2 cellular contexts compared by ENCODE assay signal in genomic region chr19:42065511-42065910, GRCh38.
TF ChIP-seq lines count a peak whose summit lies in the region.

No MANE protein-coding gene starts in this region.

TF ChIP-seq in neural cell, 6 proteins besides CTCF, POLR2A, EP300 and RAD21:
- TF ChIP-seq TAF1 (IDR thresholded peaks at IDR 0.05; ENCODE audit: low read depth) (no peak), SMC3 (conservative IDR thresholded peaks at IDR 0.05; ENCODE audit: poor library complexity) (no peak), MXI1 (conservative IDR thresholded peaks at IDR 0.05; ENCODE audit: poor library complexity, severe bottlenecking) (no peak), EZH2 (IDR thresholded peaks at IDR 0.05; ENCODE audit: borderline replicate concordance, insufficient read depth, low read length, poor library complexity, severe bottlenecking) (no peak), POLR2AphosphoS5 (IDR thresholded peaks at IDR 0.05) (no peak)
- TF ChIP-seq, protein P1, sequence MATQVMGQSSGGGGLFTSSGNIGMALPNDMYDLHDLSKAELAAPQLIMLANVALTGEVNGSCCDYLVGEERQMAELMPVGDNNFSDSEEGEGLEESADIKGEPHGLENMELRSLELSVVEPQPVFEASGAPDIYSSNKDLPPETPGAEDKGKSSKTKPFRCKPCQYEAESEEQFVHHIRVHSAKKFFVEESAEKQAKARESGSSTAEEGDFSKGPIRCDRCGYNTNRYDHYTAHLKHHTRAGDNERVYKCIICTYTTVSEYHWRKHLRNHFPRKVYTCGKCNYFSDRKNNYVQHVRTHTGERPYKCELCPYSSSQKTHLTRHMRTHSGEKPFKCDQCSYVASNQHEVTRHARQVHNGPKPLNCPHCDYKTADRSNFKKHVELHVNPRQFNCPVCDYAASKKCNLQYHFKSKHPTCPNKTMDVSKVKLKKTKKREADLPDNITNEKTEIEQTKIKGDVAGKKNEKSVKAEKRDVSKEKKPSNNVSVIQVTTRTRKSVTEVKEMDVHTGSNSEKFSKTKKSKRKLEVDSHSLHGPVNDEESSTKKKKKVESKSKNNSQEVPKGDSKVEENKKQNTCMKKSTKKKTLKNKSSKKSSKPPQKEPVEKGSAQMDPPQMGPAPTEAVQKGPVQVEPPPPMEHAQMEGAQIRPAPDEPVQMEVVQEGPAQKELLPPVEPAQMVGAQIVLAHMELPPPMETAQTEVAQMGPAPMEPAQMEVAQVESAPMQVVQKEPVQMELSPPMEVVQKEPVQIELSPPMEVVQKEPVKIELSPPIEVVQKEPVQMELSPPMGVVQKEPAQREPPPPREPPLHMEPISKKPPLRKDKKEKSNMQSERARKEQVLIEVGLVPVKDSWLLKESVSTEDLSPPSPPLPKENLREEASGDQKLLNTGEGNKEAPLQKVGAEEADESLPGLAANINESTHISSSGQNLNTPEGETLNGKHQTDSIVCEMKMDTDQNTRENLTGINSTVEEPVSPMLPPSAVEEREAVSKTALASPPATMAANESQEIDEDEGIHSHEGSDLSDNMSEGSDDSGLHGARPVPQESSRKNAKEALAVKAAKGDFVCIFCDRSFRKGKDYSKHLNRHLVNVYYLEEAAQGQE (IDR thresholded peaks at IDR 0.05; ENCODE audit: borderline replicate concordance): no peak
TF ChIP-seq in neural cell: peak in this region for 0.

TF ChIP-seq in HepG2, 621 proteins besides CTCF, POLR2A, EP300 and RAD21:
- TF ChIP-seq PHF20 (CRISPR knock-in tag; IDR thresholded peaks at IDR 0.05) (no peak), MED1 (CRISPR knock-in tag; IDR thresholded peaks at IDR 0.05) (no peak), E2F1 (CRISPR knock-in tag; IDR thresholded peaks at IDR 0.05) (no peak), ZNF430 (CRISPR knock-in tag; IDR thresholded peaks at IDR 0.05) (no peak), ZHX2 (IDR thresholded peaks at IDR 0.05; ENCODE audit: low read depth) (no peak), ZHX2 (CRISPR knock-in tag; IDR thresholded peaks at IDR 0.05; ENCODE audit: borderline replicate concordance) (no peak), ZNF124 (CRISPR knock-in tag; IDR thresholded peaks at IDR 0.05) (no peak), SMARCE1 (IDR thresholded peaks at IDR 0.05; ENCODE audit: borderline replicate concordance) (no peak), GPN1 (CRISPR knock-in tag; IDR thresholded peaks at IDR 0.05; ENCODE audit: borderline replicate concordance) (no peak), SIN3A (IDR thresholded peaks at IDR 0.05; ENCODE audit: borderline replicate concordance, low read depth, low read length) (no peak), ZC3H4 (CRISPR knock-in tag; IDR thresholded peaks at IDR 0.05; ENCODE audit: borderline replicate concordance) (no peak), TRIM22 (IDR thresholded peaks at IDR 0.05) (no peak)
- TF ChIP-seq, protein P2, sequence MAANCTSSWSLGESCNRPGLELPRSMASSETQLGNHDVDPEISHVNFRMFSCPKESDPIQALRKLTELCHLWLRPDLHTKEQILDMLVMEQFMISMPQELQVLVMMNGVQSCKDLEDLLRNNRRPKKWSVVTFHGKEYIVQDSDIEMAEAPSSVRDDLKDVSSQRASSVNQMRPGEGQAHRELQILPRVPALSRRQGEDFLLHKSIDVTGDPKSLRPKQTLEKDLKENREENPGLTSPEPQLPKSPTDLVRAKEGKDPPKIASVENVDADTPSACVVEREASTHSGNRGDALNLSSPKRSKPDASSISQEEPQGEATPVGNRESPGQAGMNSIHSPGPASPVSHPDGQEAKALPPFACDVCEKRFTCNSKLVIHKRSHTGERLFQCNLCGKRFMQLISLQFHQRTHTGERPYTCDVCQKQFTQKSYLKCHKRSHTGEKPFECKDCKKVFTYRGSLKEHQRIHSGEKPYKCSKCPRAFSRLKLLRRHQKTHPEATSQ (CRISPR knock-in tag; IDR thresholded peaks at IDR 0.05; ENCODE audit: borderline replicate concordance): no peak
- TF ChIP-seq, protein P3, sequence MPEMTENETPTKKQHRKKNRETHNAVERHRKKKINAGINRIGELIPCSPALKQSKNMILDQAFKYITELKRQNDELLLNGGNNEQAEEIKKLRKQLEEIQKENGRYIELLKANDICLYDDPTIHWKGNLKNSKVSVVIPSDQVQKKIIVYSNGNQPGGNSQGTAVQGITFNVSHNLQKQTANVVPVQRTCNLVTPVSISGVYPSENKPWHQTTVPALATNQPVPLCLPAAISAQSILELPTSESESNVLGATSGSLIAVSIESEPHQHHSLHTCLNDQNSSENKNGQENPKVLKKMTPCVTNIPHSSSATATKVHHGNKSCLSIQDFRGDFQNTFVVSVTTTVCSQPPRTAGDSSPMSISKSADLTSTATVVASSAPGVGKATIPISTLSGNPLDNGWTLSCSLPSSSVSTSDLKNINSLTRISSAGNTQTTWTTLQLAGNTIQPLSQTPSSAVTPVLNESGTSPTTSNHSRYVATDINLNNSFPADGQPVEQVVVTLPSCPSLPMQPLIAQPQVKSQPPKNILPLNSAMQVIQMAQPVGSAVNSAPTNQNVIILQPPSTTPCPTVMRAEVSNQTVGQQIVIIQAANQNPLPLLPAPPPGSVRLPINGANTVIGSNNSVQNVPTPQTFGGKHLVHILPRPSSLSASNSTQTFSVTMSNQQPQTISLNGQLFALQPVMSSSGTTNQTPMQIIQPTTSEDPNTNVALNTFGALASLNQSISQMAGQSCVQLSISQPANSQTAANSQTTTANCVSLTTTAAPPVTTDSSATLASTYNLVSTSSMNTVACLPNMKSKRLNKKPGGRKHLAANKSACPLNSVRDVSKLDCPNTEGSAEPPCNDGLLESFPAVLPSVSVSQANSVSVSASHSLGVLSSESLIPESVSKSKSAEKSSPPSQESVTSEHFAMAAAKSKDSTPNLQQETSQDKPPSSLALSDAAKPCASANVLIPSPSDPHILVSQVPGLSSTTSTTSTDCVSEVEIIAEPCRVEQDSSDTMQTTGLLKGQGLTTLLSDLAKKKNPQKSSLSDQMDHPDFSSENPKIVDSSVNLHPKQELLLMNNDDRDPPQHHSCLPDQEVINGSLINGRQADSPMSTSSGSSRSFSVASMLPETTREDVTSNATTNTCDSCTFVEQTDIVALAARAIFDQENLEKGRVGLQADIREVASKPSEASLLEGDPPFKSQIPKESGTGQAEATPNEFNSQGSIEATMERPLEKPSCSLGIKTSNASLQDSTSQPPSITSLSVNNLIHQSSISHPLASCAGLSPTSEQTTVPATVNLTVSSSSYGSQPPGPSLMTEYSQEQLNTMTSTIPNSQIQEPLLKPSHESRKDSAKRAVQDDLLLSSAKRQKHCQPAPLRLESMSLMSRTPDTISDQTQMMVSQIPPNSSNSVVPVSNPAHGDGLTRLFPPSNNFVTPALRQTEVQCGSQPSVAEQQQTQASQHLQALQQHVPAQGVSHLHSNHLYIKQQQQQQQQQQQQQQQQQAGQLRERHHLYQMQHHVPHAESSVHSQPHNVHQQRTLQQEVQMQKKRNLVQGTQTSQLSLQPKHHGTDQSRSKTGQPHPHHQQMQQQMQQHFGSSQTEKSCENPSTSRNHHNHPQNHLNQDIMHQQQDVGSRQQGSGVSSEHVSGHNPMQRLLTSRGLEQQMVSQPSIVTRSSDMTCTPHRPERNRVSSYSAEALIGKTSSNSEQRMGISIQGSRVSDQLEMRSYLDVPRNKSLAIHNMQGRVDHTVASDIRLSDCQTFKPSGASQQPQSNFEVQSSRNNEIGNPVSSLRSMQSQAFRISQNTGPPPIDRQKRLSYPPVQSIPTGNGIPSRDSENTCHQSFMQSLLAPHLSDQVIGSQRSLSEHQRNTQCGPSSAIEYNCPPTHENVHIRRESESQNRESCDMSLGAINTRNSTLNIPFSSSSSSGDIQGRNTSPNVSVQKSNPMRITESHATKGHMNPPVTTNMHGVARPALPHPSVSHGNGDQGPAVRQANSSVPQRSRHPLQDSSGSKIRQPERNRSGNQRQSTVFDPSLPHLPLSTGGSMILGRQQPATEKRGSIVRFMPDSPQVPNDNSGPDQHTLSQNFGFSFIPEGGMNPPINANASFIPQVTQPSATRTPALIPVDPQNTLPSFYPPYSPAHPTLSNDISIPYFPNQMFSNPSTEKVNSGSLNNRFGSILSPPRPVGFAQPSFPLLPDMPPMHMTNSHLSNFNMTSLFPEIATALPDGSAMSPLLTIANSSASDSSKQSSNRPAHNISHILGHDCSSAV (CRISPR knock-in tag; IDR thresholded peaks at IDR 0.05; ENCODE audit: borderline replicate concordance): no peak
- TF ChIP-seq, protein P4, sequence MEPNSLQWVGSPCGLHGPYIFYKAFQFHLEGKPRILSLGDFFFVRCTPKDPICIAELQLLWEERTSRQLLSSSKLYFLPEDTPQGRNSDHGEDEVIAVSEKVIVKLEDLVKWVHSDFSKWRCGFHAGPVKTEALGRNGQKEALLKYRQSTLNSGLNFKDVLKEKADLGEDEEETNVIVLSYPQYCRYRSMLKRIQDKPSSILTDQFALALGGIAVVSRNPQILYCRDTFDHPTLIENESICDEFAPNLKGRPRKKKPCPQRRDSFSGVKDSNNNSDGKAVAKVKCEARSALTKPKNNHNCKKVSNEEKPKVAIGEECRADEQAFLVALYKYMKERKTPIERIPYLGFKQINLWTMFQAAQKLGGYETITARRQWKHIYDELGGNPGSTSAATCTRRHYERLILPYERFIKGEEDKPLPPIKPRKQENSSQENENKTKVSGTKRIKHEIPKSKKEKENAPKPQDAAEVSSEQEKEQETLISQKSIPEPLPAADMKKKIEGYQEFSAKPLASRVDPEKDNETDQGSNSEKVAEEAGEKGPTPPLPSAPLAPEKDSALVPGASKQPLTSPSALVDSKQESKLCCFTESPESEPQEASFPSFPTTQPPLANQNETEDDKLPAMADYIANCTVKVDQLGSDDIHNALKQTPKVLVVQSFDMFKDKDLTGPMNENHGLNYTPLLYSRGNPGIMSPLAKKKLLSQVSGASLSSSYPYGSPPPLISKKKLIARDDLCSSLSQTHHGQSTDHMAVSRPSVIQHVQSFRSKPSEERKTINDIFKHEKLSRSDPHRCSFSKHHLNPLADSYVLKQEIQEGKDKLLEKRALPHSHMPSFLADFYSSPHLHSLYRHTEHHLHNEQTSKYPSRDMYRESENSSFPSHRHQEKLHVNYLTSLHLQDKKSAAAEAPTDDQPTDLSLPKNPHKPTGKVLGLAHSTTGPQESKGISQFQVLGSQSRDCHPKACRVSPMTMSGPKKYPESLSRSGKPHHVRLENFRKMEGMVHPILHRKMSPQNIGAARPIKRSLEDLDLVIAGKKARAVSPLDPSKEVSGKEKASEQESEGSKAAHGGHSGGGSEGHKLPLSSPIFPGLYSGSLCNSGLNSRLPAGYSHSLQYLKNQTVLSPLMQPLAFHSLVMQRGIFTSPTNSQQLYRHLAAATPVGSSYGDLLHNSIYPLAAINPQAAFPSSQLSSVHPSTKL (CRISPR knock-in tag; IDR thresholded peaks at IDR 0.05): no peak
- TF ChIP-seq, protein P5, sequence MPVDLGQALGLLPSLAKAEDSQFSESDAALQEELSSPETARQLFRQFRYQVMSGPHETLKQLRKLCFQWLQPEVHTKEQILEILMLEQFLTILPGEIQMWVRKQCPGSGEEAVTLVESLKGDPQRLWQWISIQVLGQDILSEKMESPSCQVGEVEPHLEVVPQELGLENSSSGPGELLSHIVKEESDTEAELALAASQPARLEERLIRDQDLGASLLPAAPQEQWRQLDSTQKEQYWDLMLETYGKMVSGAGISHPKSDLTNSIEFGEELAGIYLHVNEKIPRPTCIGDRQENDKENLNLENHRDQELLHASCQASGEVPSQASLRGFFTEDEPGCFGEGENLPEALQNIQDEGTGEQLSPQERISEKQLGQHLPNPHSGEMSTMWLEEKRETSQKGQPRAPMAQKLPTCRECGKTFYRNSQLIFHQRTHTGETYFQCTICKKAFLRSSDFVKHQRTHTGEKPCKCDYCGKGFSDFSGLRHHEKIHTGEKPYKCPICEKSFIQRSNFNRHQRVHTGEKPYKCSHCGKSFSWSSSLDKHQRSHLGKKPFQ (CRISPR knock-in tag; IDR thresholded peaks at IDR 0.05; ENCODE audit: insufficient replicate concordance): no peak
